ENCODE assay signal across 12 cellular contexts in genomic region chr6:64249129-64249528, GRCh38.
"Had no signal": no experiment of that assay in that cellular context is flagged by ENCODE, and none has a peak within 500 bp of the region (broad histone marks: within the 10 kb centered on the region; RNA-seq: fewer than 3 reads in every experiment).

No MANE protein-coding gene starts in this region.

- ATAC-seq: activated CD8-positive, alpha-beta memory T cell treated with anti-CD3 and anti-CD28 coated beads, Interleukin-2, amount 10 ng/mL, durations not matched to agents 7 days and 5 days; left cardiac atrium; lower lobe of right lung; pancreas had no signal

- DNase-seq: activated CD4-positive, alpha-beta T cell treated with anti-CD3 and anti-CD28 coated beads, Interleukin-2, amount 50 U/mL, for 4 hours; activated CD8-positive, alpha-beta memory T cell treated with anti-CD3 and anti-CD28 coated beads, Interleukin-2, amount 10 ng/mL, durations not matched to agents 7 days and 5 days; activated effector memory CD4-positive, alpha-beta T cell treated with Interleukin-2 at 50 U/mL for 16 hours; activated T-cell treated with anti-CD3 and anti-CD28 coated beads, Interleukin-2, amount 50 U/mL, for 24 hours; colonic mucosa; left cardiac atrium; lower lobe of right lung; midbrain; pancreas; stimulated activated CD4-positive, alpha-beta T cell treated with anti-CD3 and anti-CD28 coated beads, Interleukin-4, amount 100 ng/mL, for 1 hour; stimulated activated CD8-positive, alpha-beta memory T cell treated with anti-CD3 and anti-CD28 coated beads, Interleukin-4, amount 100 ng/mL, for 48 hours; testis had no signal
